Comparison of ENCODE assay signal across 7 cellular contexts in genomic region chr10:93080350-93081046, GRCh38. TPM values are rescaled to one million over a fixed set of nuclear protein-coding genes. Genes with fewer than 3 reads are reported as not detected.
DNase-seq lines count a peak whose midpoint lies in the region; TF ChIP-seq lines count a peak whose summit lies in the region.

No MANE protein-coding gene starts in this region.

- intact Hi-C loops in spleen (cut with DNase I; ENCODE audit: low total_unique reads), result loop anchor here (2.0 kb wide), 1 partner anchor 272 kb away; no protein-coding TSS in a partner anchor

- no peaks in the 10 kb centered on the region for H3K36me3 ChIP-seq in GM06990 (ENCODE audit: control insufficient read depth, insufficient read depth, low read length)
- H3K36me3 ChIP-seq in spleen, result no peaks in the 10 kb centered on the region

- 56 to 60% (median 57%) methylated on average over 21 to 22 of the region's 22 CpGs for WGBS in spleen, 5 donors

- H3K4me3 ChIP-seq in GM06990 (replicated peaks; ENCODE audit: low read depth, low read length) (no peak overlapping the region), astrocyte of the spinal cord (ENCODE audit: low read depth, low read length) (no peak overlapping the region), spleen (no peak overlapping the region)

- TF ChIP-seq POLR2A in spleen (IDR thresholded peaks at IDR 0.05), result no peak

- H3K27ac ChIP-seq in spleen, result no peak overlapping the region

- peaks cover 0 to 13% (median 7%) of the 10 kb centered on the region in 6 donors for H3K4me1 ChIP-seq in spleen

- H3K27me3 ChIP-seq in GM06990 (replicated peaks; ENCODE audit: control insufficient read depth, insufficient read depth, low read length) (peaks cover 2% of the 10 kb centered on the region; the same call in 1 of the 2 replicates), spleen (replicated peaks in 1 of 7) (peaks cover 0 to 69% (median 29%) of the 10 kb centered on the region in 7 donors)

- peak; percentile 82 for TF ChIP-seq CTCF in GM06990 (IDR thresholded peaks at IDR 0.05; ENCODE audit: insufficient read depth, low read length, poor library complexity, severe bottlenecking)
- TF ChIP-seq CTCF in astrocyte of the spinal cord (IDR thresholded peaks at IDR 0.05; ENCODE audit: low read depth, low read length), result peak; percentile 86
- TF ChIP-seq CTCF in spleen (IDR thresholded peaks at IDR 0.05 in 8 of 11, conservative IDR thresholded peaks at IDR 0.05 in 3 of 11), result peak; percentile 33 to 87 (median 75)

- DNase-seq in GM06990 (ENCODE audit: extremely low read depth, insufficient read length), result no peak
- peak; percentile 67 for DNase-seq in HK-2 (ENCODE audit: unreplicated experiment)
- DNase-seq in SW480 (ENCODE audit: low spot score), result peak; percentile 48
- DNase-seq in astrocyte of the spinal cord (ENCODE audit: low read depth, low spot score), result peak; percentile 44
- DNase-seq in iPS-NIHi7 (ENCODE audit: extremely low spot score), result peak; percentile 80
- peak; percentile 82 for DNase-seq in spleen
- no peak for DNase-seq in NCI-H1105 treated with DMSO at 0.1 percent for 48 hours (lab: John Stamatoyannopoulos, UW)

- in situ Hi-C loops in astrocyte of the spinal cord (cut with HindIII; ENCODE audit: low sequenced_read_pairs), result loop anchor here (25.0 kb wide), 1 partner anchor 207 kb away; no protein-coding TSS in a partner anchor

- H3K9me3 ChIP-seq in spleen, result no peaks in the 10 kb centered on the region

RNA-seq across cellular contexts. Expression of gene CYP26A1, which starts 6.8 kb away (rescaled TPM):
- under 1 TPM in 1 of 7 donors, not detected in 6; 0.20 TPM for total RNA-seq in spleen
- polyA plus RNA-seq in spleen, result under 1 TPM; 0.03 to 0.22 (median 0.19) TPM

RNA-seq across cellular contexts. Expression of gene CYP26C1, which starts 19.9 kb away (rescaled TPM):
- total RNA-seq in spleen, result 1 to 10 TPM in 2 of 7 donors, under 1 TPM in 5; 0.23 to 1.3 (median 0.51) TPM
- polyA plus RNA-seq in spleen, result under 1 TPM; 0.04 to 0.13 (median 0.06) TPM

Comparison
In these comparisons a context has a peak if more than half of its experiments do, and no peak if none do; other contexts are left out.
1. DNase-seq: peak in HK-2 (single experiment), SW480 (single experiment), astrocyte of the spinal cord (single experiment), iPS-NIHi7 (single experiment) and spleen (single experiment); none in GM06990 (single experiment) and NCI-H1105 treated with DMSO at 0.1 percent for 48 hours (single experiment).
2. Peak in every context shown above with its lines, with median percentiles within 50 percentile points of each other: CTCF ChIP-seq.